ENCODE assay signal across 26 cellular contexts in genomic region chr15:80419546-80419945, GRCh38. TPM values are rescaled to one million over a fixed set of nuclear protein-coding genes. Genes with fewer than 3 reads are reported as not detected.
DNase-seq lines count a peak whose midpoint lies in the region; ATAC-seq, FAIRE-seq and TF ChIP-seq lines count a peak whose summit lies in the region.
"Had no signal": no experiment of that assay in that cellular context is flagged by ENCODE, and none has a peak within 500 bp of the region (broad histone marks: within the 10 kb centered on the region; RNA-seq: fewer than 3 reads in every experiment).

No MANE protein-coding gene starts in this region.

- TF ChIP-seq RAD21 in SK-N-SH (IDR thresholded peaks at IDR 0.05; ENCODE audit: low read length), result no peak

- no peak overlapping the region for H3K27ac ChIP-seq in SK-N-SH (ENCODE audit: low read depth in 2 of 2, low read length in 1 of 2)
- peak overlapping the region; percentile 47 for H3K27ac ChIP-seq in astrocyte (ENCODE audit: low read depth, low read length)
- no peak overlapping the region for H3K27ac ChIP-seq in osteoblast (ENCODE audit: low read depth, low read length)
- H3K27ac ChIP-seq: GM23248, heart right ventricle, ovary, SJCRH30, vagina, WERI-Rb-1 had no signal

- H3K9ac ChIP-seq in SK-N-SH, result no peak overlapping the region
- H3K9ac ChIP-seq in astrocyte (ENCODE audit: low read length), result no peak overlapping the region
- H3K9ac ChIP-seq: GM23248 had no signal

- H3K27me3 ChIP-seq in SK-N-SH (ENCODE audit: insufficient read depth), result no peaks in the 10 kb centered on the region
- H3K27me3 ChIP-seq in astrocyte (ENCODE audit: insufficient read depth, low read length), result no peaks in the 10 kb centered on the region
- peaks cover 5% of the 10 kb centered on the region for H3K27me3 ChIP-seq in osteoblast (ENCODE audit: insufficient read depth, low read length)
- H3K27me3 ChIP-seq: ovary, SJCRH30, vagina had no signal

- TF ChIP-seq CTCF in SK-N-SH (IDR thresholded peaks at IDR 0.05), result no peak
- TF ChIP-seq CTCF in astrocyte (IDR thresholded peaks at IDR 0.05; ENCODE audit: insufficient read depth, low read depth, low read length), result no peak
- no peak for TF ChIP-seq CTCF in epithelial cell of proximal tubule (conservative IDR thresholded peaks at IDR 0.05; ENCODE audit: low read depth, low read length)
- TF ChIP-seq CTCF in osteoblast (IDR thresholded peaks at IDR 0.05; ENCODE audit: extremely low read depth, low read depth, low read length), result no peak
- no peak for TF ChIP-seq CTCF in type B pancreatic cell (conservative IDR thresholded peaks at IDR 0.05)
- no peak for TF ChIP-seq CTCF in mesothelial cell of epicardium (IDR thresholded peaks at IDR 0.05; ENCODE audit: unreplicated experiment)

- H3K4me3 ChIP-seq in SK-N-SH (ENCODE audit: low read depth in 2 of 2, low read length in 1 of 2) (no peak overlapping the region), astrocyte (ENCODE audit: insufficient read depth, low read depth, low read length) (no peak overlapping the region), epithelial cell of proximal tubule (ENCODE audit: low read depth, low read length) (no peak overlapping the region), osteoblast (ENCODE audit: insufficient read depth, low read length) (no peak overlapping the region)
- H3K4me3 ChIP-seq: GM23248, heart right ventricle, ovary, SJCRH30, vagina had no signal

- H3K4me3 Mint-ChIP-seq in astrocyte (ENCODE audit: unreplicated experiment) (no peak overlapping the region), type B pancreatic cell (no peak overlapping the region), mesothelial cell of epicardium (no peak overlapping the region)
- H3K4me3 Mint-ChIP-seq: IgD-negative memory B cell; memory B cell; naive thymus-derived CD8-positive, alpha-beta T cell; T-helper 17 cell had no signal

- WGBS in SK-N-SH (ENCODE audit: low lambda C conversion rate), result 43% methylated on average over 5 of the region's 5 CpGs

- H3K27ac Mint-ChIP-seq in astrocyte (ENCODE audit: unreplicated experiment) (no peak overlapping the region), type B pancreatic cell (no peak overlapping the region), mesothelial cell of epicardium (no peak overlapping the region)
- H3K27ac Mint-ChIP-seq: IgD-negative memory B cell; memory B cell; naive thymus-derived CD8-positive, alpha-beta T cell; T-helper 17 cell had no signal

- H3K4me1 Mint-ChIP-seq in astrocyte (ENCODE audit: low read depth, unreplicated experiment) (no peaks in the 10 kb centered on the region), type B pancreatic cell (ENCODE audit: unreplicated experiment) (peaks cover 18% of the 10 kb centered on the region), mesothelial cell of epicardium (no peaks in the 10 kb centered on the region)
- H3K4me1 Mint-ChIP-seq: IgD-negative memory B cell; memory B cell; naive thymus-derived CD8-positive, alpha-beta T cell; T-helper 17 cell had no signal

- POLR2A ChIA-PET in SK-N-SH (lab: Yijun Ruan, JAX), result no interaction called here

- H3K79me2 ChIP-seq in SK-N-SH (ENCODE audit: insufficient read depth) (peaks cover 5% of the 10 kb centered on the region; the same call in 1 of the 2 replicates), astrocyte (ENCODE audit: insufficient read depth, low read length) (peaks cover 21% of the 10 kb centered on the region), osteoblast (ENCODE audit: insufficient read depth, low read length) (no peaks in the 10 kb centered on the region)

- H2AFZ ChIP-seq in SK-N-SH (ENCODE audit: low read depth) (no peak overlapping the region), astrocyte (ENCODE audit: low read depth, low read length) (no peak overlapping the region), osteoblast (ENCODE audit: low read length) (peak overlapping the region; percentile 10)
- H2AFZ ChIP-seq: GM23248 had no signal

- no peak for DNase-seq in SK-N-SH
- peak; percentile 29 for DNase-seq in astrocyte (ENCODE audit: low read depth)
- peak; percentile 23 for DNase-seq in epithelial cell of proximal tubule (ENCODE audit: low read depth)
- DNase-seq in osteoblast (ENCODE audit: insufficient read length, low spot score, missing footprints), result no peak
- no peak for DNase-seq in type B pancreatic cell (ENCODE audit: extremely low spot score, unreplicated experiment)
- no peak for DNase-seq in mesothelial cell of epicardium (ENCODE audit: low spot score in 2 of 2, unreplicated experiment in 2 of 2)
- DNase-seq in mucosa of gallbladder (ENCODE audit: low spot score), result no peak
- DNase-seq: 8988T; activated CD4-positive, alpha-beta T cell treated with anti-CD3 and anti-CD28 coated beads, Interleukin-2, amount 50 U/mL, for 1 hour; activated gamma-delta T cell treated with Interleukin-2 at 50 U/mL for 16 hours; heart right ventricle; naive thymus-derived CD8-positive, alpha-beta T cell; NCI-H748 treated with DMSO at 0.1 percent for 48 hours; ovary; T-helper 17 cell had no signal

- peaks cover 5% of the 10 kb centered on the region for H3K27me3 Mint-ChIP-seq in astrocyte (ENCODE audit: low read depth, unreplicated experiment)
- no peaks in the 10 kb centered on the region for H3K27me3 Mint-ChIP-seq in type B pancreatic cell
- no peaks in the 10 kb centered on the region for H3K27me3 Mint-ChIP-seq in mesothelial cell of epicardium (ENCODE audit: low read depth)

- peak overlapping the region; percentile 26; the same call in 1 of the 2 replicates for H3K4me2 ChIP-seq in SK-N-SH
- H3K4me2 ChIP-seq in astrocyte (ENCODE audit: low read length), result peak overlapping the region; percentile 9
- no peak overlapping the region for H3K4me2 ChIP-seq in osteoblast (ENCODE audit: insufficient read depth, low read length)

- CTCF ChIA-PET in SK-N-SH (lab: Yijun Ruan, JAX), result interaction anchor here (0.6 to 2.7 kb wide), 8 partner anchors 9 to 528 kb away, joined by 3 to 8 read pairs (median 3); no protein-coding TSS in a partner anchor

- H3K36me3 ChIP-seq in SK-N-SH (replicated peaks in 1 of 2; ENCODE audit: control insufficient read depth in 1 of 2, insufficient read depth in 2 of 2, low read length in 1 of 2), result no peaks in the 10 kb centered on the region
- H3K36me3 ChIP-seq in astrocyte (ENCODE audit: insufficient read depth, low read length), result no peaks in the 10 kb centered on the region
- no peaks in the 10 kb centered on the region for H3K36me3 ChIP-seq in osteoblast (ENCODE audit: insufficient read depth, low read length)
- H3K36me3 ChIP-seq: heart right ventricle, ovary, SJCRH30, vagina, WERI-Rb-1 had no signal

- H3K9me3 Mint-ChIP-seq in astrocyte (ENCODE audit: unreplicated experiment) (peaks cover 1% of the 10 kb centered on the region), type B pancreatic cell (no peaks in the 10 kb centered on the region), mesothelial cell of epicardium (peaks cover 14% of the 10 kb centered on the region)
- H3K9me3 Mint-ChIP-seq: memory B cell; naive thymus-derived CD8-positive, alpha-beta T cell had no signal

- H3K9me3 ChIP-seq in SK-N-SH (no peaks in the 10 kb centered on the region), astrocyte (ENCODE audit: insufficient read depth, low read depth, low read length) (no peaks in the 10 kb centered on the region), osteoblast (ENCODE audit: low read depth, low read length) (no peaks in the 10 kb centered on the region)
- H3K9me3 ChIP-seq: heart right ventricle, ovary, SJCRH30, vagina had no signal

- no peaks in the 10 kb centered on the region for H3K36me3 Mint-ChIP-seq in astrocyte (ENCODE audit: low read depth, unreplicated experiment)
- no peaks in the 10 kb centered on the region for H3K36me3 Mint-ChIP-seq in type B pancreatic cell
- no peaks in the 10 kb centered on the region for H3K36me3 Mint-ChIP-seq in mesothelial cell of epicardium
- H3K36me3 Mint-ChIP-seq: memory B cell; naive thymus-derived CD8-positive, alpha-beta T cell had no signal

- no peaks in the 10 kb centered on the region for H3F3A ChIP-seq in SK-N-SH (replicated peaks; ENCODE audit: insufficient read depth)

- H3K4me1 ChIP-seq in SK-N-SH (ENCODE audit: control insufficient read depth in 1 of 2, insufficient read depth in 2 of 2, low read depth in 1 of 2, low read length in 1 of 2) (peaks cover 0 to 4% of the 10 kb centered on the region in 2 experiments; a peak in 2 of 4 replicates), astrocyte (ENCODE audit: insufficient read depth, low read length) (peaks cover 21% of the 10 kb centered on the region), osteoblast (ENCODE audit: insufficient read depth, low read length) (peaks cover 18% of the 10 kb centered on the region)
- H3K4me1 ChIP-seq: heart right ventricle, SJCRH30, vagina had no signal

- H3K9me2 ChIP-seq in SK-N-SH, result no peaks in the 10 kb centered on the region

- no peak for ATAC-seq in SK-N-SH treated with all-trans-retinoic acid at 6 μM for 48 hours
- ATAC-seq: heart right ventricle; naive thymus-derived CD8-positive, alpha-beta T cell; sciatic nerve; T-helper 17 cell had no signal

- FAIRE-seq in astrocyte (lab: Jason Lieb, UNC), result no peak
- FAIRE-seq: colon, GM12891 had no signal

- H4K20me1 ChIP-seq in SK-N-SH (ENCODE audit: insufficient read depth) (no peaks in the 10 kb centered on the region), astrocyte (ENCODE audit: insufficient read depth, low read length) (no peaks in the 10 kb centered on the region), osteoblast (ENCODE audit: insufficient read depth, low read length) (no peaks in the 10 kb centered on the region)

- no peak for TF ChIP-seq EP300 in SK-N-SH (IDR thresholded peaks at IDR 0.05; ENCODE audit: borderline replicate concordance in 1 of 2, low read depth in 1 of 2, low read length in 1 of 2)

TF ChIP-seq in SK-N-SH, 30 proteins besides CTCF, POLR2A, EP300 and RAD21 (continues in another document):
- TF ChIP-seq RFX5 (IDR thresholded peaks at IDR 0.05; ENCODE audit: low read length) (no peak), RCOR1 (IDR thresholded peaks at IDR 0.05; ENCODE audit: low read length) (no peak), FOXJ3 (CRISPR knock-in tag; IDR thresholded peaks at IDR 0.05) (no peak)

TF ChIP-seq in SK-N-SH treated with all-trans-retinoic acid at 6 μM for 48 hours, 23 proteins besides CTCF, POLR2A, EP300 and RAD21 (continues in another document):
- TF ChIP-seq ISL1 (CRISPR knock-in tag; IDR thresholded peaks at IDR 0.05) (no peak), ARNTL (CRISPR knock-in tag; IDR thresholded peaks at IDR 0.05; ENCODE audit: borderline replicate concordance, low read depth) (no peak), OSR1 (CRISPR knock-in tag; IDR thresholded peaks at IDR 0.05) (no peak), PPARA (CRISPR knock-in tag; IDR thresholded peaks at IDR 0.05; ENCODE audit: borderline replicate concordance) (no peak), TOX (CRISPR knock-in tag; IDR thresholded peaks at IDR 0.05; ENCODE audit: borderline replicate concordance) (no peak)

RNA-seq across cellular contexts. Expression of gene ARNT2, which starts 15.4 kb away (rescaled TPM):
- polyA plus RNA-seq in SK-N-SH (2012; rRNA removed), result 14.1 and 17.0 TPM in 2 replicates
- 13.5 and 17.2 TPM in 2 replicates for polyA plus RNA-seq in SK-N-SH (2012; cell fraction: cytosol; rRNA removed)
- polyA plus RNA-seq in SK-N-SH (2012; cell fraction: nucleus; rRNA removed), result 17.9 and 22.5 TPM in 2 replicates
- total RNA-seq in astrocyte, result 2.7 and 3.5 TPM in 2 replicates
- 9.1 and 11.1 TPM in 2 replicates for total RNA-seq in epithelial cell of proximal tubule
- 26.2 and 30.0 TPM in 2 replicates for total RNA-seq in osteoblast
- 14.3 and 22.4 TPM in 2 replicates for total RNA-seq in type B pancreatic cell (ENCODE audit: low replicate concordance)
- total RNA-seq in mesothelial cell of epicardium, result 20.2 to 21.4 TPM (median 20.2 TPM) in 3 replicates
- 6.6 TPM for total RNA-seq in mucosa of gallbladder
- total RNA-seq: naive thymus-derived CD8-positive, alpha-beta T cell; OCI-LY7; T-helper 17 cell had no signal
- polyA plus RNA-seq: IgD-negative memory B cell; naive thymus-derived CD8-positive, alpha-beta T cell had no signal

Comparison
In these comparisons a context has a peak if more than half of its experiments do, and no peak if none do; other contexts are left out.
1. DNase-seq: peak in astrocyte (single experiment) and epithelial cell of proximal tubule (single experiment); none in SK-N-SH (single experiment), osteoblast (single experiment), type B pancreatic cell (single experiment), mesothelial cell of epicardium (0 of 2) and mucosa of gallbladder (single experiment).